Comparison of ENCODE assay signal across 1 cellular context in the genomic region with DNA sequence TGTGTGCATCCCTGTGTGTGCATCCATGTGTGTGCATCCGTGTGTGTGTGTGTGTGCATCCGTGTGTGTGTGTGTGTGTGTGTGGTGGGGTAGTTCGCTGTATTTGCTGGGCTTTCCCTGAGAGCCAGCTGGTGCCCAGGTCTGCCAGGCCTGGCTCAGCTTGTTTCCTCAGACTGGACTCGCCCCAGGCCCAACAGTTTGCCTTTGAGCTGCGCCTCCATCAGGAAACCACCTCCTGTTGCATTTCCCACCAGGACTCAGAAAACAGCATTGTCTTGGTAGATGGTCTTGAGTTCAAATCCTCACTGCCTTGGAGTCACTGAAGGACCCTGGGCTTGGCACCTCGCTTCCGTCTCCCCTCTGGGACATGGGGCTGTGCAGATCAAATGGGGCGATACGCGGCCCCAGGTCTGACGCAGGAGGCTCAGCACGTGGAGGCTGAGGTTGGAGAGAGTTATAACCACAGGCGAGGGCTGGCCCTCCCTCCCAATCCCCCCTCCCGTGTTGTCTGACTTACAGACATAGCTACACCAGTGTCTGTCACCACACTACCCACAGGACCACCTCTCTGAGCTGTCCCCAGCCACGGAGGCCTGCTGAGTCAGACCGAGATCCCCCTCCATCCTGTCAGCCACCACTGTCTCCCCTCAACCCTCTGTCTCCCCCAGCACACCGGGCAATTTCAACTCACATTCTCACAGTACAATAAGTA.
A peak's percentile ranks its signal among the peaks of the same experiment; 100 is the strongest.
TF ChIP-seq lines count a peak whose summit lies in the region.

No MANE protein-coding gene starts in this region.

TF ChIP-seq in GM12878, 131 proteins besides CTCF, POLR2A, EP300 and RAD21 (continued from another document and continues in another):
- TF ChIP-seq, protein P1, sequence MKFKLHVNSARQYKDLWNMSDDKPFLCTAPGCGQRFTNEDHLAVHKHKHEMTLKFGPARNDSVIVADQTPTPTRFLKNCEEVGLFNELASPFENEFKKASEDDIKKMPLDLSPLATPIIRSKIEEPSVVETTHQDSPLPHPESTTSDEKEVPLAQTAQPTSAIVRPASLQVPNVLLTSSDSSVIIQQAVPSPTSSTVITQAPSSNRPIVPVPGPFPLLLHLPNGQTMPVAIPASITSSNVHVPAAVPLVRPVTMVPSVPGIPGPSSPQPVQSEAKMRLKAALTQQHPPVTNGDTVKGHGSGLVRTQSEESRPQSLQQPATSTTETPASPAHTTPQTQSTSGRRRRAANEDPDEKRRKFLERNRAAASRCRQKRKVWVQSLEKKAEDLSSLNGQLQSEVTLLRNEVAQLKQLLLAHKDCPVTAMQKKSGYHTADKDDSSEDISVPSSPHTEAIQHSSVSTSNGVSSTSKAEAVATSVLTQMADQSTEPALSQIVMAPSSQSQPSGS (IDR thresholded peaks at IDR 0.05; ENCODE audit: low read length), result peak; percentile 59; the same call in 1 of the 2 replicates
- TF ChIP-seq CREM (IDR thresholded peaks at IDR 0.05; ENCODE audit: low read depth), result peak; percentile 82
- TF ChIP-seq, protein P2, sequence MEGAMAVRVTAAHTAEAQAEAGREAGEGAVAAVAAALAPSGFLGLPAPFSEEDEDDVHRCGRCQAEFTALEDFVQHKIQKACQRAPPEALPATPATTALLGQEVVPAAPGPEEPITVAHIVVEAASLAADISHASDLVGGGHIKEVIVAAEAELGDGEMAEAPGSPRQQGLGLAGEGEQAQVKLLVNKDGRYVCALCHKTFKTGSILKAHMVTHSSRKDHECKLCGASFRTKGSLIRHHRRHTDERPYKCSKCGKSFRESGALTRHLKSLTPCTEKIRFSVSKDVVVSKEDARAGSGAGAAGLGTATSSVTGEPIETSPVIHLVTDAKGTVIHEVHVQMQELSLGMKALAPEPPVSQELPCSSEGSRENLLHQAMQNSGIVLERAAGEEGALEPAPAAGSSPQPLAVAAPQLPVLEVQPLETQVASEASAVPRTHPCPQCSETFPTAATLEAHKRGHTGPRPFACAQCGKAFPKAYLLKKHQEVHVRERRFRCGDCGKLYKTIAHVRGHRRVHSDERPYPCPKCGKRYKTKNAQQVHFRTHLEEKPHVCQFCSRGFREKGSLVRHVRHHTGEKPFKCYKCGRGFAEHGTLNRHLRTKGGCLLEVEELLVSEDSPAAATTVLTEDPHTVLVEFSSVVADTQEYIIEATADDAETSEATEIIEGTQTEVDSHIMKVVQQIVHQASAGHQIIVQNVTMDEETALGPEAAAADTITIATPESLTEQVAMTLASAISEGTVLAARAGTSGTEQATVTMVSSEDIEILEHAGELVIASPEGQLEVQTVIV (IDR thresholded peaks at IDR 0.05; ENCODE audit: borderline replicate concordance, partially characterized antibody), result no peak
- TF ChIP-seq, protein P3, sequence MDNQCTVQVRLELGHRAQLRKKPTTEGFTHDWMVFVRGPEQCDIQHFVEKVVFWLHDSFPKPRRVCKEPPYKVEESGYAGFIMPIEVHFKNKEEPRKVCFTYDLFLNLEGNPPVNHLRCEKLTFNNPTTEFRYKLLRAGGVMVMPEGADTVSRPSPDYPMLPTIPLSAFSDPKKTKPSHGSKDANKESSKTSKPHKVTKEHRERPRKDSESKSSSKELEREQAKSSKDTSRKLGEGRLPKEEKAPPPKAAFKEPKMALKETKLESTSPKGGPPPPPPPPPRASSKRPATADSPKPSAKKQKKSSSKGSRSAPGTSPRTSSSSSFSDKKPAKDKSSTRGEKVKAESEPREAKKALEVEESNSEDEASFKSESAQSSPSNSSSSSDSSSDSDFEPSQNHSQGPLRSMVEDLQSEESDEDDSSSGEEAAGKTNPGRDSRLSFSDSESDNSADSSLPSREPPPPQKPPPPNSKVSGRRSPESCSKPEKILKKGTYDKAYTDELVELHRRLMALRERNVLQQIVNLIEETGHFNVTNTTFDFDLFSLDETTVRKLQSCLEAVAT (IDR thresholded peaks at IDR 0.05), result peak; percentile 94
- TF ChIP-seq WRNIP1 (IDR thresholded peaks at IDR 0.05; ENCODE audit: borderline replicate concordance, low read depth, low read length), result peak; percentile 83; the same call in 1 of the 2 replicates
- TF ChIP-seq IKZF2 (IDR thresholded peaks at IDR 0.05), result peak; percentile 83 to 86; a peak in 3 of 4 replicates
- peak; percentile 87 for TF ChIP-seq EED (IDR thresholded peaks at IDR 0.05; ENCODE audit: low read depth)
- peak; percentile 24; the same call in 1 of the 2 replicates for TF ChIP-seq SMARCA5 (IDR thresholded peaks at IDR 0.05)
- peak; percentile 71; the same call in 1 of the 2 replicates for TF ChIP-seq ZBED1 (IDR thresholded peaks at IDR 0.05; ENCODE audit: borderline replicate concordance)
- TF ChIP-seq BMI1 (IDR thresholded peaks at IDR 0.05; ENCODE audit: borderline replicate concordance), result peak; percentile 12; the same call in 1 of the 2 replicates
- TF ChIP-seq SRF (IDR thresholded peaks at IDR 0.05; ENCODE audit: low read depth in 2 of 2, low read length in 2 of 2), result peak in 1 of 2 experiments; percentile 56; a peak in 1 of 4 replicates
- no peak for TF ChIP-seq PRDM15 (CRISPR knock-in tag; IDR thresholded peaks at IDR 0.05)
- TF ChIP-seq, protein P4, sequence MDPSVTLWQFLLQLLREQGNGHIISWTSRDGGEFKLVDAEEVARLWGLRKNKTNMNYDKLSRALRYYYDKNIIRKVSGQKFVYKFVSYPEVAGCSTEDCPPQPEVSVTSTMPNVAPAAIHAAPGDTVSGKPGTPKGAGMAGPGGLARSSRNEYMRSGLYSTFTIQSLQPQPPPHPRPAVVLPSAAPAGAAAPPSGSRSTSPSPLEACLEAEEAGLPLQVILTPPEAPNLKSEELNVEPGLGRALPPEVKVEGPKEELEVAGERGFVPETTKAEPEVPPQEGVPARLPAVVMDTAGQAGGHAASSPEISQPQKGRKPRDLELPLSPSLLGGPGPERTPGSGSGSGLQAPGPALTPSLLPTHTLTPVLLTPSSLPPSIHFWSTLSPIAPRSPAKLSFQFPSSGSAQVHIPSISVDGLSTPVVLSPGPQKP (IDR thresholded peaks at IDR 0.05; ENCODE audit: low read depth, low read length), result no peak
- TF ChIP-seq FOXK2 (IDR thresholded peaks at IDR 0.05), result peak; percentile 25; the same call in 1 of the 2 replicates
- no peak for TF ChIP-seq BRCA1 (IDR thresholded peaks at IDR 0.05; ENCODE audit: low read depth, low read length)
- no peak for TF ChIP-seq CEBPB (IDR thresholded peaks at IDR 0.05; ENCODE audit: borderline replicate concordance in 1 of 2, low read depth in 2 of 2, low read length in 2 of 2)
- TF ChIP-seq RFX5 (IDR thresholded peaks at IDR 0.05; ENCODE audit: low read depth, low read length), result no peak
- peak; percentile 86 for TF ChIP-seq NFIC (IDR thresholded peaks at IDR 0.05; ENCODE audit: low read depth, low read length)
- TF ChIP-seq JUNB (IDR thresholded peaks at IDR 0.05), result peak; percentile 95
- no peak for TF ChIP-seq ZZZ3 (IDR thresholded peaks at IDR 0.05; ENCODE audit: control insufficient read depth, insufficient read length, low read depth)
- TF ChIP-seq RCOR1 (conservative IDR thresholded peaks at IDR 0.05; ENCODE audit: low read depth, low read length), result no peak
- no peak for TF ChIP-seq PML (IDR thresholded peaks at IDR 0.05; ENCODE audit: low read length)
- peak; percentile 91 for TF ChIP-seq NBN (IDR thresholded peaks at IDR 0.05)
- TF ChIP-seq SREBF1 (IDR thresholded peaks at IDR 0.05; ENCODE audit: low read length), result no peak
- TF ChIP-seq RB1 (IDR thresholded peaks at IDR 0.05; ENCODE audit: borderline replicate concordance), result no peak
- peak; percentile 96 for TF ChIP-seq CBFB (IDR thresholded peaks at IDR 0.05; ENCODE audit: low read depth)
- peak; percentile 88 for TF ChIP-seq JUND (IDR thresholded peaks at IDR 0.05; ENCODE audit: low read depth, low read length)
- TF ChIP-seq CBX5 (IDR thresholded peaks at IDR 0.05; ENCODE audit: low read depth), result no peak
- TF ChIP-seq, protein P5, sequence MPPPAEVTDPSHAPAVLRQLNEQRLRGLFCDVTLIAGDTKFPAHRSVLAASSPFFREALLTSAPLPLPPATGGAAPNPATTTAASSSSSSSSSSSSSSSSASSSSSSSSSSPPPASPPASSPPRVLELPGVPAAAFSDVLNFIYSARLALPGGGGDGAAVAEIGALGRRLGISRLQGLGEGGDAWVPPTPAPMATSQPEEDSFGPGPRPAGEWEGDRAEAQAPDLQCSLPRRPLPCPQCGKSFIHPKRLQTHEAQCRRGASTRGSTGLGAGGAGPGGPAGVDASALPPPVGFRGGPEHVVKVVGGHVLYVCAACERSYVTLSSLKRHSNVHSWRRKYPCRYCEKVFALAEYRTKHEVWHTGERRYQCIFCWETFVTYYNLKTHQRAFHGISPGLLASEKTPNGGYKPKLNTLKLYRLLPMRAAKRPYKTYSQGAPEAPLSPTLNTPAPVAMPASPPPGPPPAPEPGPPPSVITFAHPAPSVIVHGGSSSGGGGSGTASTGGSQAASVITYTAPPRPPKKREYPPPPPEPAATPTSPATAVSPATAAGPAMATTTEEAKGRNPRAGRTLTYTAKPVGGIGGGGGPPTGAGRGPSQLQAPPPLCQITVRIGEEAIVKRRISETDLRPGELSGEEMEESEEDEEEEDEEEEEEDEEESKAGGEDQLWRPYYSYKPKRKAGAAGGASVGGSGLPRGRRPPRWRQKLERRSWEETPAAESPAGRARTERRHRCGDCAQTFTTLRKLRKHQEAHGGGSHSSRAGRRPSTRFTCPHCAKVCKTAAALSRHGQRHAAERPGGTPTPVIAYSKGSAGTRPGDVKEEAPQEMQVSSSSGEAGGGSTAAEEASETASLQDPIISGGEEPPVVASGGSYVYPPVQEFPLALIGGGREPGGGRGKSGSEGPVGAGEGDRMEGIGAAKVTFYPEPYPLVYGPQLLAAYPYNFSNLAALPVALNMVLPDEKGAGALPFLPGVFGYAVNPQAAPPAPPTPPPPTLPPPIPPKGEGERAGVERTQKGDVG (CRISPR knock-in tag; IDR thresholded peaks at IDR 0.05), result no peak
- peak; percentile 89; the same call in 1 of the 2 replicates for TF ChIP-seq TBL1XR1 (IDR thresholded peaks at IDR 0.05; ENCODE audit: low read depth, low read length)
- TF ChIP-seq MTA3 (IDR thresholded peaks at IDR 0.05; ENCODE audit: borderline replicate concordance, low read length), result peak; percentile 82; the same call in 1 of the 2 replicates
- 0 out of 2 replicates have a peak, but pooled peaks have one; percentile 55 for TF ChIP-seq FOXM1 (IDR thresholded peaks at IDR 0.05; ENCODE audit: low read depth, low read length)
- no peak for TF ChIP-seq ZNF592 (IDR thresholded peaks at IDR 0.05)
- TF ChIP-seq, protein P6, sequence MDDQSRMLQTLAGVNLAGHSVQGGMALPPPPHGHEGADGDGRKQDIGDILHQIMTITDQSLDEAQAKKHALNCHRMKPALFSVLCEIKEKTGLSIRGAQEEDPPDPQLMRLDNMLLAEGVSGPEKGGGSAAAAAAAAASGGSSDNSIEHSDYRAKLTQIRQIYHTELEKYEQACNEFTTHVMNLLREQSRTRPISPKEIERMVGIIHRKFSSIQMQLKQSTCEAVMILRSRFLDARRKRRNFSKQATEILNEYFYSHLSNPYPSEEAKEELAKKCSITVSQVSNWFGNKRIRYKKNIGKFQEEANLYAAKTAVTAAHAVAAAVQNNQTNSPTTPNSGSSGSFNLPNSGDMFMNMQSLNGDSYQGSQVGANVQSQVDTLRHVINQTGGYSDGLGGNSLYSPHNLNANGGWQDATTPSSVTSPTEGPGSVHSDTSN (IDR thresholded peaks at IDR 0.05; ENCODE audit: insufficient replicate concordance, low read depth, low read length), result peak; percentile 16
- TF ChIP-seq SIX5 (IDR thresholded peaks at IDR 0.05; ENCODE audit: low read depth, low read length, severe bottlenecking), result no peak
- peak; percentile 44; the same call in 1 of the 2 replicates for TF ChIP-seq ZNF24 (IDR thresholded peaks at IDR 0.05)
- peak; percentile 98 for TF ChIP-seq BHLHE40 (IDR thresholded peaks at IDR 0.05; ENCODE audit: borderline replicate concordance in 1 of 2, low read depth in 2 of 2, low read length in 1 of 2)
